ENCODE assay signal across 1 cellular context in the genomic region with DNA sequence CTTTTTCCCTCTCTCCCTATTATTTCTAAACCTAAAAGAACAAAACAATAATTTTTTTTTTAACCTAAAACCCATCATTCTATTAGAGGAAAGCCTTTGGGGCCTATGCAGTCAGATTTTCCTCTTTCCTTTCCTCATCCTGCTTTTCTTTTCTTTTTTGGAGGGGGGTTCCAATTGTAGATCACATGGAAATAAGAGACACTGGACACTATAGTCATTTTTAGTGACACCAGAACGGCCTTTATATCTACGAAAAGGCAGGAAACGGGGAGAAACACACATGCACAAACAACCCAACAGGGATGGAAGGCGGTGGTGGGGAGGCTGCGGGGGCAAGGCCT.
TF ChIP-seq lines count a peak whose summit lies in the region.

No MANE protein-coding gene starts in this region.

TF ChIP-seq in HepG2, 621 proteins besides CTCF, POLR2A, EP300 and RAD21:
- TF ChIP-seq ZNF451 (CRISPR knock-in tag; IDR thresholded peaks at IDR 0.05) = no peak
- TF ChIP-seq, protein P1, sequence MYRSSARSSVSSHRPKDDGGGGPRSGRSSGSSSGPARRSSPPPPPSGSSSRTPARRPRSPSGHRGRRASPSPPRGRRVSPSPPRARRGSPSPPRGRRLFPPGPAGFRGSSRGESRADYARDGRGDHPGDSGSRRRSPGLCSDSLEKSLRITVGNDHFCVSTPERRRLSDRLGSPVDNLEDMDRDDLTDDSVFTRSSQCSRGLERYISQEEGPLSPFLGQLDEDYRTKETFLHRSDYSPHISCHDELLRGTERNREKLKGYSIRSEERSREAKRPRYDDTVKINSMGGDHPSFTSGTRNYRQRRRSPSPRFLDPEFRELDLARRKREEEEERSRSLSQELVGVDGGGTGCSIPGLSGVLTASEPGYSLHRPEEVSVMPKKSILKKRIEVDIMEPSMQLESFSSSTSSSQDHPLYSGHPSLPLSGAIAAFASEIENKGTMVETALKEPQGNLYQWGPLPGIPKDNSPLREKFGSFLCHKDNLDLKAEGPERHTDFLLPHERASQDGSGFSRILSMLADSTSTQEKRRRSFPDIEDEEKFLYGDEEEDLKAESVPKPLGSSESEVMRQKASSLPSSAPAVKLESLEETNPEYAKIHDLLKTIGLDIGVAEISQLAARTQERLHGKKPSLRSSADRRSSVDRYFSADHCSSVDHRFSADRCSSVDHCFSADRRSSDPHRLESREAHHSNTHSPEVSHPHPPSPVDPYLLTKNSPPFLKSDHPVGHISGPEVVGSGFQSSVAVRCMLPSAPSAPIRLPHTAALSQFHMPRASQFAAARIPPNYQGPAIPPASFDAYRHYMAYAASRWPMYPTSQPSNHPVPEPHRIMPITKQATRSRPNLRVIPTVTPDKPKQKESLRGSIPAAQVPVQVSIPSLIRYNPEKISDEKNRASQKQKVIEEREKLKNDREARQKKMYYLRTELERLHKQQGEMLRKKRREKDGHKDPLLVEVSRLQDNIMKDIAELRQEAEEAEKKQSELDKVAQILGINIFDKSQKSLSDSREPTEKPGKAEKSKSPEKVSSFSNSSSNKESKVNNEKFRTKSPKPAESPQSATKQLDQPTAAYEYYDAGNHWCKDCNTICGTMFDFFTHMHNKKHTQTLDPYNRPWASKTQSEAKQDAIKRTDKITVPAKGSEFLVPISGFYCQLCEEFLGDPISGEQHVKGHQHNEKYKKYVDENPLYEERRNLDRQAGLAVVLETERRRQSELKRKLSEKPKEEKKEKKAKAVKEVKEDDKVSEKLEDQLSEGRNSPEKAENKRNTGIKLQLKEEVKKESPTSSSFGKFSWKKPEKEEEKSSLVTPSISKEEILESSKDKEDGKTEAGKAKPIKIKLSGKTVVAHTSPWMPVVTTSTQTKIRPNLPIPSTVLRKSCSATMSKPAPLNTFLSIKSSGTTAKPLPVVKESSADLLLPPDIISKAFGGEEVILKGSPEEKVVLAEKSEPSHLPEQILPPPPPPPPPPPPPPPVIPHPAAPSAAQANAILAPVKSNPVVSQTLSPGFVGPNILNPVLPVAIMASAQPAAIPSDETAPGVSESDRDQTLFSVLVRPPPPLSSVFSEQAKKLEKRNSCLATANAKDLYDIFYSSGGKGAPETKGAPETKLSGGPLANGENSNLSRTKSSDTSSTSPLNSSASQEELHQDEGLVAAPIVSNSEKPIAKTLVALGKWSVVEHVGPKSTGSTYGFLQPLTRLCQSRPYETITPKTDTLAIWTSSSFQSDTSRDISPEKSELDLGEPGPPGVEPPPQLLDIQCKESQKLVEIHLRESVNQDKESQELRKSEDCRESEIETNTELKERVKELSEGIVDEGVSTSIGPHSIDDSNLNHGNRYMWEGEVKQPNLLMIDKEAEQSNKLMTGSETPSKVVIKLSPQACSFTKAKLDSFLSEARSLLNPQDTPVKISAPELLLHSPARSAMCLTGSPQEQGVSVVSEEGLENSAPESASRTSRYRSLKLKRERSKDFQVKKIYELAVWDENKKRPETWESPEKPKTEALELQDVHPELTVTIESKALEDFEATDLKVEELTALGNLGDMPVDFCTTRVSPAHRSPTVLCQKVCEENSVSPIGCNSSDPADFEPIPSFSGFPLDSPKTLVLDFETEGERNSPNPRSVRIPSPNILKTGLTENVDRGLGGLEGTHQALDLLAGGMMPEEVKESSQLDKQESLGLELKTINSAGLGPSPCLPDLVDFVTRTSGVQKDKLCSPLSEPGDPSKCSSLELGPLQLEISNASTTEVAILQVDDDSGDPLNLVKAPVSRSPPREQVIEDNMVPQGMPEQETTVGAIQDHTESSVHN (CRISPR knock-in tag; IDR thresholded peaks at IDR 0.05) = no peak
- TF ChIP-seq, protein P2, sequence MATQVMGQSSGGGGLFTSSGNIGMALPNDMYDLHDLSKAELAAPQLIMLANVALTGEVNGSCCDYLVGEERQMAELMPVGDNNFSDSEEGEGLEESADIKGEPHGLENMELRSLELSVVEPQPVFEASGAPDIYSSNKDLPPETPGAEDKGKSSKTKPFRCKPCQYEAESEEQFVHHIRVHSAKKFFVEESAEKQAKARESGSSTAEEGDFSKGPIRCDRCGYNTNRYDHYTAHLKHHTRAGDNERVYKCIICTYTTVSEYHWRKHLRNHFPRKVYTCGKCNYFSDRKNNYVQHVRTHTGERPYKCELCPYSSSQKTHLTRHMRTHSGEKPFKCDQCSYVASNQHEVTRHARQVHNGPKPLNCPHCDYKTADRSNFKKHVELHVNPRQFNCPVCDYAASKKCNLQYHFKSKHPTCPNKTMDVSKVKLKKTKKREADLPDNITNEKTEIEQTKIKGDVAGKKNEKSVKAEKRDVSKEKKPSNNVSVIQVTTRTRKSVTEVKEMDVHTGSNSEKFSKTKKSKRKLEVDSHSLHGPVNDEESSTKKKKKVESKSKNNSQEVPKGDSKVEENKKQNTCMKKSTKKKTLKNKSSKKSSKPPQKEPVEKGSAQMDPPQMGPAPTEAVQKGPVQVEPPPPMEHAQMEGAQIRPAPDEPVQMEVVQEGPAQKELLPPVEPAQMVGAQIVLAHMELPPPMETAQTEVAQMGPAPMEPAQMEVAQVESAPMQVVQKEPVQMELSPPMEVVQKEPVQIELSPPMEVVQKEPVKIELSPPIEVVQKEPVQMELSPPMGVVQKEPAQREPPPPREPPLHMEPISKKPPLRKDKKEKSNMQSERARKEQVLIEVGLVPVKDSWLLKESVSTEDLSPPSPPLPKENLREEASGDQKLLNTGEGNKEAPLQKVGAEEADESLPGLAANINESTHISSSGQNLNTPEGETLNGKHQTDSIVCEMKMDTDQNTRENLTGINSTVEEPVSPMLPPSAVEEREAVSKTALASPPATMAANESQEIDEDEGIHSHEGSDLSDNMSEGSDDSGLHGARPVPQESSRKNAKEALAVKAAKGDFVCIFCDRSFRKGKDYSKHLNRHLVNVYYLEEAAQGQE (IDR thresholded peaks at IDR 0.05; ENCODE audit: borderline replicate concordance in 1 of 2, low read depth in 1 of 2, low read length in 2 of 2) = no peak
- TF ChIP-seq ZBTB38 (CRISPR knock-in tag; IDR thresholded peaks at IDR 0.05) = no peak
- TF ChIP-seq, protein P3, sequence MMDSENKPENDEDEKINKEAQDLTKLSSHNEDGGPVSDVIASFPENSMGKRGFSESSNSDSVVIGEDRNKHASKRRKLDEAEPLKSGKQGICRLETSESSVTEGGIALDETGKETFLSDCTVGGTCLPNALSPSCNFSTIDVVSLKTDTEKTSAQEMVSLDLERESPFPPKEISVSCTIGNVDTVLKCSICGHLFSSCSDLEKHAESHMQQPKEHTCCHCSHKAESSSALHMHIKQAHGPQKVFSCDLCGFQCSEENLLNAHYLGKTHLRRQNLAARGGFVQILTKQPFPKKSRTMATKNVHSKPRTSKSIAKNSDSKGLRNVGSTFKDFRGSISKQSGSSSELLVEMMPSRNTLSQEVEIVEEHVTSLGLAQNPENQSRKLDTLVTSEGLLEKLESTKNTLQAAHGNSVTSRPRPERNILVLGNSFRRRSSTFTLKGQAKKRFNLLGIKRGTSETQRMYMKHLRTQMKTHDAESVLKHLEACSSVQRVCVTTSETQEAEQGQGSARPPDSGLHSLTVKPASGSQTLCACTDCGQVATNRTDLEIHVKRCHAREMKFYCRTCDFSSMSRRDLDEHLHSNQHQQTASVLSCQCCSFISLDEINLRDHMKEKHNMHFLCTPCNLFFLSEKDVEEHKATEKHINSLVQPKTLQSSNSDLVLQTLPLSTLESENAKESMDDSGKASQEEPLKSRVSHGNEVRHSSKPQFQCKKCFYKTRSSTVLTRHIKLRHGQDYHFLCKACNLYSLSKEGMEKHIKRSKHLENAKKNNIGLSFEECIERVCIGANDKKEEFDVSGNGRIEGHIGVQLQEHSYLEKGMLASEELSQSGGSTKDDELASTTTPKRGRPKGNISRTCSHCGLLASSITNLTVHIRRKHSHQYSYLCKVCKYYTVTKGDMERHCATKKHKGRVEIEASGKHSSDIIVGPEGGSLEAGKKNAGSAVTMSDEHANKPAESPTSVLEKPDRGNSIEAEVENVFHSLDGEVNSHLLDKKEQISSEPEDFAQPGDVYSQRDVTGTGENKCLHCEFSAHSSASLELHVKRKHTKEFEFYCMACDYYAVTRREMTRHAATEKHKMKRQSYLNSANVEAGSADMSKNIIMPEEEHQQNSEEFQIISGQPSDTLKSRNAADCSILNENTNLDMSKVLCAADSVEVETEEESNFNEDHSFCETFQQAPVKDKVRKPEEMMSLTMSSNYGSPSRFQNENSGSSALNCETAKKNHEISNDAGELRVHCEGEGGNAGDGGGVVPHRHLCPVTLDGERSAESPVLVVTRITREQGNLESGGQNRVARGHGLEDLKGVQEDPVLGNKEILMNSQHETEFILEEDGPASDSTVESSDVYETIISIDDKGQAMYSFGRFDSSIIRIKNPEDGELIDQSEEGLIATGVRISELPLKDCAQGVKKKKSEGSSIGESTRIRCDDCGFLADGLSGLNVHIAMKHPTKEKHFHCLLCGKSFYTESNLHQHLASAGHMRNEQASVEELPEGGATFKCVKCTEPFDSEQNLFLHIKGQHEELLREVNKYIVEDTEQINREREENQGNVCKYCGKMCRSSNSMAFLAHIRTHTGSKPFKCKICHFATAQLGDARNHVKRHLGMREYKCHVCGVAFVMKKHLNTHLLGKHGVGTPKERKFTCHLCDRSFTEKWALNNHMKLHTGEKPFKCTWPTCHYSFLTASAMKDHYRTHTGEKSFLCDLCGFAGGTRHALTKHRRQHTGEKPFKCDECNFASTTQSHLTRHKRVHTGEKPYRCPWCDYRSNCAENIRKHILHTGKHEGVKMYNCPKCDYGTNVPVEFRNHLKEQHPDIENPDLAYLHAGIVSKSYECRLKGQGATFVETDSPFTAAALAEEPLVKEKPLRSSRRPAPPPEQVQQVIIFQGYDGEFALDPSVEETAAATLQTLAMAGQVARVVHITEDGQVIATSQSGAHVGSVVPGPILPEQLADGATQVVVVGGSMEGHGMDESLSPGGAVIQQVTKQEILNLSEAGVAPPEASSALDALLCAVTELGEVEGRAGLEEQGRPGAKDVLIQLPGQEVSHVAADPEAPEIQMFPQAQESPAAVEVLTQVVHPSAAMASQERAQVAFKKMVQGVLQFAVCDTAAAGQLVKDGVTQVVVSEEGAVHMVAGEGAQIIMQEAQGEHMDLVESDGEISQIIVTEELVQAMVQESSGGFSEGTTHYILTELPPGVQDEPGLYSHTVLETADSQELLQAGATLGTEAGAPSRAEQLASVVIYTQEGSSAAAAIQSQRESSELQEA (CRISPR knock-in tag; IDR thresholded peaks at IDR 0.05; ENCODE audit: not compliant biosample characterization) = no peak
- TF ChIP-seq ATM (IDR thresholded peaks at IDR 0.05; ENCODE audit: borderline replicate concordance) = no peak
- TF ChIP-seq FLYWCH1 (CRISPR knock-in tag; IDR thresholded peaks at IDR 0.05) = no peak
- TF ChIP-seq PCBP2 (optimal IDR thresholded peaks at IDR 0.05; ENCODE audit: low read depth, low read length, poor library complexity, severe bottlenecking) = no peak
- TF ChIP-seq TCF12 (IDR thresholded peaks at IDR 0.05) = no peak
- no peak for TF ChIP-seq TCF12 (CRISPR knock-in tag; IDR thresholded peaks at IDR 0.05)
- TF ChIP-seq, protein P4, sequence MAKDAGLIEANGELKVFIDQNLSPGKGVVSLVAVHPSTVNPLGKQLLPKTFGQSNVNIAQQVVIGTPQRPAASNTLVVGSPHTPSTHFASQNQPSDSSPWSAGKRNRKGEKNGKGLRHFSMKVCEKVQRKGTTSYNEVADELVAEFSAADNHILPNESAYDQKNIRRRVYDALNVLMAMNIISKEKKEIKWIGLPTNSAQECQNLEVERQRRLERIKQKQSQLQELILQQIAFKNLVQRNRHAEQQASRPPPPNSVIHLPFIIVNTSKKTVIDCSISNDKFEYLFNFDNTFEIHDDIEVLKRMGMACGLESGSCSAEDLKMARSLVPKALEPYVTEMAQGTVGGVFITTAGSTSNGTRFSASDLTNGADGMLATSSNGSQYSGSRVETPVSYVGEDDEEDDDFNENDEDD (CRISPR knock-in tag; IDR thresholded peaks at IDR 0.05; ENCODE audit: borderline replicate concordance) = no peak
- TF ChIP-seq ZNF260 (CRISPR knock-in tag; IDR thresholded peaks at IDR 0.05; ENCODE audit: borderline replicate concordance, low read depth) = no peak
- no peak for TF ChIP-seq ZNF121 (CRISPR knock-in tag; IDR thresholded peaks at IDR 0.05)
- no peak for TF ChIP-seq ELF1 (CRISPR knock-in tag; IDR thresholded peaks at IDR 0.05)
- TF ChIP-seq TEAD3 (CRISPR knock-in tag; optimal IDR thresholded peaks at IDR 0.05; ENCODE audit: borderline replicate concordance) = no peak
- no peak for TF ChIP-seq NFE2 (CRISPR knock-in tag; IDR thresholded peaks at IDR 0.05)
- no peak for TF ChIP-seq FOXK1 (CRISPR knock-in tag; IDR thresholded peaks at IDR 0.05; ENCODE audit: borderline replicate concordance, low read depth)
- no peak for TF ChIP-seq CENPX (CRISPR knock-in tag; IDR thresholded peaks at IDR 0.05)
- TF ChIP-seq, protein P5, sequence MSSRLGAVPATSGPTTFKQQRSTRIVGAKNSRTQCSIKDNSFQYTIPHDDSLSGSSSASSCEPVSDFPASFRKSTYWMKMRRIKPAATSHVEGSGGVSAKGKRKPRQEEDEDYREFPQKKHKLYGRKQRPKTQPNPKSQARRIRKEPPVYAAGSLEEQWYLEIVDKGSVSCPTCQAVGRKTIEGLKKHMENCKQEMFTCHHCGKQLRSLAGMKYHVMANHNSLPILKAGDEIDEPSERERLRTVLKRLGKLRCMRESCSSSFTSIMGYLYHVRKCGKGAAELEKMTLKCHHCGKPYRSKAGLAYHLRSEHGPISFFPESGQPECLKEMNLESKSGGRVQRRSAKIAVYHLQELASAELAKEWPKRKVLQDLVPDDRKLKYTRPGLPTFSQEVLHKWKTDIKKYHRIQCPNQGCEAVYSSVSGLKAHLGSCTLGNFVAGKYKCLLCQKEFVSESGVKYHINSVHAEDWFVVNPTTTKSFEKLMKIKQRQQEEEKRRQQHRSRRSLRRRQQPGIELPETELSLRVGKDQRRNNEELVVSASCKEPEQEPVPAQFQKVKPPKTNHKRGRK (CRISPR knock-in tag; IDR thresholded peaks at IDR 0.05) = no peak
- TF ChIP-seq, protein P6, sequence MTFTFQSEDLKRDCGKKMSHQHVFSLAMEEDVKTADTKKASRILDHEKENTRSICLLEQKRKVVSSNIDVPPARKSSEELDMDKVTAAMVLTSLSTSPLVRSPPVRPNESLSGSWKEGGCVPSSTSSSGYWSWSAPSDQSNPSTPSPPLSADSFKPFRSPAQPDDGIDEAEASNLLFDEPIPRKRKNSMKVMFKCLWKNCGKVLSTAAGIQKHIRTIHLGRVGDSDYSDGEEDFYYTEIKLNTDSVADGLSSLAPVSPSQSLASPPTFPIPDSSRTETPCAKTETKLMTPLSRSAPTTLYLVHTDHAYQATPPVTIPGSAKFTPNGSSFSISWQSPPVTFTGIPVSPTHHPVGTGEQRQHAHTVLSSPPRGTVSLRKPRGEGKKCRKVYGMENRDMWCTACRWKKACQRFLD (CRISPR knock-in tag; IDR thresholded peaks at IDR 0.05; ENCODE audit: borderline replicate concordance) = no peak
TF ChIP-seq in HepG2: peak in this region for 0.
